1 cellular context compared by ENCODE assay signal in the genomic region with DNA sequence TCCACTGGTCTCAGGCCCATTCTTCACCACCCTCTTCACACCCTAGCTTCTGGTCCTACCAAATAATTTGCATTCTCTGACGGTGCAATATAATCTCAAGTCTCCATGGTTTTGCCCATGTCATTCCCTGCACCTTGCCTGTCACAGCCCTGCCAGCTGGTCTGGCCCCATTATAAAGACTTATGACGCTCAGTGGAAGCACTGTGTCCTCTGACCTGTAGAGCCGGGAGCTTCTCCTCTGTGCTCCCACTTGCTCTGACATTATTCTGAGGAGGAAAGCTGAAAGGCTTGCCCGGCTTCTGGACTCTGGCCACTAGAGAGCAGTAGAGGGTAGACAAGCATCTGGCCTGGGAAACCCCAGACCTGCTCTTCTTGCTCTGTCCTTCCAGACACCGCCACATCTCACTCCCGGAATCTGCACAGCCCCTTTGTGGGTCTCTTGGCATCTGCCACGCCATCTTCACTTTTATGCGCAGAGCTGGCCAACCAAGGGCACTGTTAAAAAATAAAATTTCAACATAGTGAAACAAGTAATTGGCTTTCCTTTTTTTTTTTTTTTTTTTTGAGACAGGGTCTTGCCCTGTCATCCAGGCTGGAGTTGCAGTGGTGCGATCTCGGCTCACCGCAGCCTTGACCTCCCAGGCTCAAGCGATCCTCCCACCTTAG.
TF ChIP-seq lines count a peak whose summit lies in the region.

No MANE protein-coding gene starts in this region.

TF ChIP-seq in HEK293, 187 proteins besides CTCF, POLR2A, EP300 and RAD21 (continued from another document):
- TF ChIP-seq ZNF629 (tag by site-specific recombination; IDR thresholded peaks at IDR 0.05): peak; percentile 26; the same call in 1 of the 2 replicates
TF ChIP-seq in HEK293: peak in this region for 14.
